Comparison of ENCODE assay signal across 1 cellular context in the genomic region with DNA sequence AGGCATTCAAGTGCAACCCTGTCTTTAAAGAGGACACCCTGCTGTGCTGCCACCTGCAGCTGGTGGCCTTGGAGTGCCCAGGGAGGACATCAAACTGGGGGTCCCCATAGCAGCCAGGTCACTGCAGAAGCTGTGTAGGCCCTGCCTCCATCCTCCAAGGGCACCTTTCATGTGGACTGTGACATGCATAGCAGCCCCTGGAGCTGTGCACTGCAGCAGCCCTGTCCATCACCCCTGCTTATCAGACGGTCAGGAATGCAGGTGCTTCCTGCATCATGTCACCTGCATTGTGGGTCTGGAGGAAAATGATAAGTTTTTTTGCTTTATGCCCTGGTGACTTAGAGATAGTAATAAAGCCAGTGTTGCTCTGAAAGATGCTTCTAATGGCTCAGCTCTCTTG.
TF ChIP-seq lines count a peak whose summit lies in the region.

No MANE protein-coding gene starts in this region.

TF ChIP-seq in endothelial cell of umbilical vein, 7 proteins besides CTCF, POLR2A, EP300 and RAD21 (continued from another document):
- no peak for TF ChIP-seq MYC (IDR thresholded peaks at IDR 0.05; ENCODE audit: low read depth, low read length)
- TF ChIP-seq POLR2AphosphoS5 (IDR thresholded peaks at IDR 0.05; ENCODE audit: insufficient read depth, low read depth, low read length): no peak
- no peak for TF ChIP-seq JUN (IDR thresholded peaks at IDR 0.05; ENCODE audit: borderline replicate concordance, insufficient read depth, insufficient read length, low read depth)
TF ChIP-seq in endothelial cell of umbilical vein: peak in this region for 0.
